12 cellular contexts compared by ENCODE assay signal in the genomic region with DNA sequence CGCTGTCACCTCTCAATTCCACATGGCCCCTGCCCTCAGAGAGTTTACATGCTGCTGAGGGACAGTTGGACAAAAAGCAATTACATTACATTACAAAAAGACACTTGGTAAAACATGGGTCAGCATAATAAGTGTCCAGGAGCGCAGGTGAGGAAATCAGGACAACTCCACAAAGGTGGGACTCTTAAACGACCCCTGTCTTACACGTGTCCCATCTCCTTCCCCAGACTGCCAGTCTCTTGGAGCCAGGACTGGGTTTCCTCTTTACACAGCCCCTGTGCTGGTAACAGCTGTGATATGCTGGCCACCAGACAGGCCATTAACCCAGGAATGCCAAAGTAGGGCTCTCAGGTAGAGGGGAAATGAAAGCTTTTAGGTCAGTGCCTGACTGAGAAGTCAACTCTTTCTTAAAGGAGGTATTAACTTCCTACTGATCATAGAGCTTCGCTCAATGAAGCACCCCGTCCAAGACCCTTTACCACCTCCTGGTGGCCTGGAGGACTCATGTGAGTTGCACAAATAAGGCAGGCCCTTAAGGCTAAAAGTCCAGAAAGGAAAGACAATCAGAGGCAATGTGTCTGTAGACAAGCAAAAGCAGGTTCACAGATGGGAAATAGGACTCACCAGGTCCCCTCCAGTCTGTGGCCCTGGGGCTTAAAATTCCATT. TPM values are rescaled to one million over a fixed set of nuclear protein-coding genes. Genes with fewer than 3 reads are reported as not detected.
DNase-seq lines count a peak whose midpoint lies in the region; ATAC-seq, FAIRE-seq and TF ChIP-seq lines count a peak whose summit lies in the region.
"Had no signal": no experiment of that assay in that cellular context is flagged by ENCODE, and none has a peak within 500 bp of the region (broad histone marks: within the 10 kb centered on the region; RNA-seq: fewer than 3 reads in every experiment).

No MANE protein-coding gene starts in this region.

- no peak for TF ChIP-seq RAD21 in GM12878 (IDR thresholded peaks at IDR 0.05; ENCODE audit: insufficient read depth, low read depth, low read length)

- SMC1A ChIA-PET in GM12878 (lab: Charles Lee; ENCODE audit: uncharacterized antibody, unreplicated experiment): no interaction called here

- BruUV-seq in GM12878 (replicated peaks; lab: Mats Ljungman, UMichigan): no TSS peak

- 0 out of 6 replicates have a peak, but pooled peaks of 1 of the 3 experiments have one; percentile 10 for TF ChIP-seq CTCF in GM12878 (IDR thresholded peaks at IDR 0.05 in 2 of 3, conservative IDR thresholded peaks at IDR 0.05 in 1 of 3; ENCODE audit: control insufficient read depth in 2 of 3, extremely low read depth in 1 of 3, insufficient read depth in 1 of 3, low read depth in 3 of 3, low read length in 3 of 3)

- RAD21 ChIA-PET in GM12878 (lab: Charles Lee; ENCODE audit: unreplicated experiment): no interaction called here

- WGBS in GM12878 (ENCODE audit: insufficient coverage, insufficient replicate concordance, low lambda C conversion rate, missing lambda C conversion rate): 29% methylated on average over 6 of the region's 6 CpGs

- H3K36me3 ChIP-seq in GM12878 (ENCODE audit: control insufficient read depth in 2 of 2, insufficient read depth in 2 of 2, low read length in 1 of 2): no peaks in the 10 kb centered on the region

- CTCF ChIA-PET in GM12878 (lab: Yijun Ruan, JAX): interaction anchor here (1.5 kb wide), 1 partner anchor 10 kb away, joined by 3 read pairs; no protein-coding TSS in a partner anchor

- H3K27ac ChIP-seq in GM12878 (ENCODE audit: control insufficient read depth, insufficient read depth): no peak overlapping the region
- H3K27ac ChIP-seq: coronary artery, heart right ventricle had no signal

- peak; percentile 40 for DNase-seq in activated T-cell treated with anti-CD3 and anti-CD28 coated beads, Interleukin-2, amount 50 U/mL, for 24 hours
- no peak for DNase-seq in activated T-cell treated with anti-CD3 and anti-CD28 coated beads, Interleukin-2, amount 50 U/mL, for 1 hour
- peak; percentile 81 for DNase-seq in NAMALWA (ENCODE audit: low spot score)
- no peak for DNase-seq in GM12878 (ENCODE audit: low read depth, low spot score)
- peak; percentile 46 for DNase-seq in stimulated activated naive CD8-positive, alpha-beta T cell treated with anti-CD3 and anti-CD28 coated beads, Interleukin-15, Interleukin-2, amounts not matched to agents 100 U/mL and 50 U/mL, for 24 hours
- no peak for DNase-seq in germinal center (ENCODE audit: low spot score)
- DNase-seq in hippocampal formation (lab: John Stamatoyannopoulos, UW): no peak
- DNase-seq: activated effector memory CD4-positive, alpha-beta T cell treated with anti-CD3 and anti-CD28 coated beads, Interleukin-2, amount 50 U/mL, for 16 hours; CD8-positive, alpha-beta T cell; heart right ventricle had no signal

- peaks cover 15% of the 10 kb centered on the region for H3K4me1 Mint-ChIP-seq in activated T-cell treated with anti-CD3 and anti-CD28 coated beads, Interleukin-2, amount 50 U/mL, for 24 hours (ENCODE audit: low read depth)

- no peak overlapping the region for H3K27ac Mint-ChIP-seq in activated T-cell treated with anti-CD3 and anti-CD28 coated beads, Interleukin-2, amount 50 U/mL, for 24 hours
- H3K27ac Mint-ChIP-seq: CD8-positive, alpha-beta T cell had no signal

- intact Hi-C loops in GM12878 (cut with micrococcal nuclease; ENCODE audit: unreplicated experiment): no loop called here

- no peak for TF ChIP-seq POLR2A in GM12878 (IDR thresholded peaks at IDR 0.05; ENCODE audit: low read depth, low read length)

- peaks cover 0 to 2% of the 10 kb centered on the region in 2 experiments; a peak in 2 of 4 replicates for H3K27me3 ChIP-seq in GM12878 (replicated peaks in 1 of 2; ENCODE audit: control insufficient read depth in 2 of 2, insufficient read depth in 2 of 2, low read length in 1 of 2)

- H3K9me3 ChIP-seq in GM12878 (replicated peaks; ENCODE audit: control insufficient read depth, insufficient read depth, low read length): no peaks in the 10 kb centered on the region

- H3K4me3 Mint-ChIP-seq in activated T-cell treated with anti-CD3 and anti-CD28 coated beads, Interleukin-2, amount 50 U/mL, for 24 hours: no peak overlapping the region
- H3K4me3 Mint-ChIP-seq: CD8-positive, alpha-beta T cell had no signal

- no peak overlapping the region for H3K9ac ChIP-seq in GM12878 (ENCODE audit: control insufficient read depth, insufficient read depth, low read length)

- no peak overlapping the region for H3K4me3 ChIP-seq in GM12878
- H3K4me3 ChIP-seq: coronary artery, heart right ventricle had no signal

- H4K20me1 ChIP-seq in GM12878 (ENCODE audit: control insufficient read depth, insufficient read depth): no peaks in the 10 kb centered on the region; the same call in 1 of the 2 replicates

- H3K4me2 ChIP-seq in GM12878 (ENCODE audit: control insufficient read depth, insufficient read depth): no peak overlapping the region

- in situ Hi-C loops in GM12878 (cut with MboI): no loop called here

- FAIRE-seq in GM12878 (lab: Jason Lieb, UNC): no peak

- no peak for TF ChIP-seq EP300 in GM12878 (IDR thresholded peaks at IDR 0.05; ENCODE audit: borderline replicate concordance in 1 of 2, control insufficient read depth in 1 of 2, low read depth in 2 of 2, low read length in 2 of 2)

- no peaks in the 10 kb centered on the region for H3K4me1 ChIP-seq in GM12878 (ENCODE audit: control insufficient read depth, insufficient read depth, low read length)
- H3K4me1 ChIP-seq: heart right ventricle had no signal

- no peaks in the 10 kb centered on the region for H3K79me2 ChIP-seq in GM12878 (ENCODE audit: control insufficient read depth, insufficient read depth, low read length)

- POLR2A ChIA-PET in GM12878 (lab: Charles Lee): no interaction called here

- no peaks in the 10 kb centered on the region for H3K36me3 Mint-ChIP-seq in activated T-cell treated with anti-CD3 and anti-CD28 coated beads, Interleukin-2, amount 50 U/mL, for 24 hours (ENCODE audit: low read depth)
- H3K36me3 Mint-ChIP-seq: CD8-positive, alpha-beta T cell had no signal

- ATAC-seq in GM12878 (no peak), HG03280 (IDR thresholded peaks at IDR 0.05; ENCODE audit: unreplicated experiment) (no peak)
- ATAC-seq in stimulated activated naive CD8-positive, alpha-beta T cell treated with anti-CD3 and anti-CD28 coated beads, Interleukin-15, Interleukin-2, amounts not matched to agents 100 U/mL and 50 U/mL, for 24 hours: no peak
- ATAC-seq: CD8-positive, alpha-beta T cell had no signal

- H2AFZ ChIP-seq in GM12878 (ENCODE audit: control insufficient read depth, low read depth, low read length): peak overlapping the region; percentile 15

- H3K27me3 Mint-ChIP-seq in activated T-cell treated with anti-CD3 and anti-CD28 coated beads, Interleukin-2, amount 50 U/mL, for 24 hours: peaks cover 57% of the 10 kb centered on the region

- H3K9me3 Mint-ChIP-seq in activated T-cell treated with anti-CD3 and anti-CD28 coated beads, Interleukin-2, amount 50 U/mL, for 24 hours: peaks cover 2% of the 10 kb centered on the region
- H3K9me3 Mint-ChIP-seq: CD8-positive, alpha-beta T cell had no signal

TF ChIP-seq in GM12878, 131 proteins besides CTCF, POLR2A, EP300 and RAD21 (continues in another document):
- TF ChIP-seq, protein P1, sequence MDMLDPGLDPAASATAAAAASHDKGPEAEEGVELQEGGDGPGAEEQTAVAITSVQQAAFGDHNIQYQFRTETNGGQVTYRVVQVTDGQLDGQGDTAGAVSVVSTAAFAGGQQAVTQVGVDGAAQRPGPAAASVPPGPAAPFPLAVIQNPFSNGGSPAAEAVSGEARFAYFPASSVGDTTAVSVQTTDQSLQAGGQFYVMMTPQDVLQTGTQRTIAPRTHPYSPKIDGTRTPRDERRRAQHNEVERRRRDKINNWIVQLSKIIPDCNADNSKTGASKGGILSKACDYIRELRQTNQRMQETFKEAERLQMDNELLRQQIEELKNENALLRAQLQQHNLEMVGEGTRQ (IDR thresholded peaks at IDR 0.05; ENCODE audit: borderline replicate concordance, low read depth, low read length): no peak
- TF ChIP-seq, protein P2, sequence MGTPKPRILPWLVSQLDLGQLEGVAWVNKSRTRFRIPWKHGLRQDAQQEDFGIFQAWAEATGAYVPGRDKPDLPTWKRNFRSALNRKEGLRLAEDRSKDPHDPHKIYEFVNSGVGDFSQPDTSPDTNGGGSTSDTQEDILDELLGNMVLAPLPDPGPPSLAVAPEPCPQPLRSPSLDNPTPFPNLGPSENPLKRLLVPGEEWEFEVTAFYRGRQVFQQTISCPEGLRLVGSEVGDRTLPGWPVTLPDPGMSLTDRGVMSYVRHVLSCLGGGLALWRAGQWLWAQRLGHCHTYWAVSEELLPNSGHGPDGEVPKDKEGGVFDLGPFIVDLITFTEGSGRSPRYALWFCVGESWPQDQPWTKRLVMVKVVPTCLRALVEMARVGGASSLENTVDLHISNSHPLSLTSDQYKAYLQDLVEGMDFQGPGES (IDR thresholded peaks at IDR 0.05): no peak
- no peak for TF ChIP-seq STAT3 (IDR thresholded peaks at IDR 0.05; ENCODE audit: low read depth, low read length)

RNA-seq across cellular contexts. Expression of a gene that starts 55.5 kb away (rescaled TPM):
- total RNA-seq in GM12878 (2013; cell fraction: nucleolus; rRNA removed): not detected in 2 replicates
- total RNA-seq in GM12878 (2014; rRNA removed) (not detected in 2 replicates), GM12878 (2014; rRNA removed; fragmentation: Illumina TruSeq; extraction: Trizol) (not detected in 2 replicates), GM12878 (2021) (not detected in 2 replicates)
- not detected for polyA plus RNA-seq in GM12878 (2011; ENCODE audit: low read depth)
- polyA plus RNA-seq in GM12878 (2011; rRNA removed) (not detected in 2 replicates), GM12878 (2014; fragmentation: Illumina TruSeq; extraction: Trizol) (not detected in 2 replicates), GM12878 (2014; fragmentation: Nextera tagmentation; extraction: Ambion mirVana) (not detected), GM12878 (2014; rRNA removed) (not detected in 2 replicates), GM12878 (2016; fragmentation: Nextera tagmentation; extraction: Ambion mirVana) (not detected)
- polyA plus RNA-seq in GM12878 (2011; cell fraction: cytosol; rRNA removed): not detected in 2 replicates
- polyA plus RNA-seq in GM12878 (2011; cell fraction: nucleus; rRNA removed): not detected in 2 replicates
- not detected in 2 replicates for polyA plus RNA-seq in GM12878 (2012)
- not detected in 2 replicates for polyA minus RNA-seq in GM12878 (2011; rRNA and poly(A)+ RNA removed)
- not detected in 2 replicates for polyA minus RNA-seq in GM12878 (2011; cell fraction: cytosol; rRNA and poly(A)+ RNA removed)
- not detected in 2 replicates for polyA minus RNA-seq in GM12878 (2011; cell fraction: nucleus; rRNA and poly(A)+ RNA removed)
- total RNA-seq: CD8-positive, alpha-beta T cell had no signal

Comparison
In these comparisons a context has a peak if more than half of its experiments do, and no peak if none do; other contexts are left out.
1. DNase-seq: peak in activated T-cell treated with anti-CD3 and anti-CD28 coated beads, Interleukin-2, amount 50 U/mL, for 24 hours (single experiment), NAMALWA (single experiment) and stimulated activated naive CD8-positive, alpha-beta T cell treated with anti-CD3 and anti-CD28 coated beads, Interleukin-15, Interleukin-2, amounts not matched to agents 100 U/mL and 50 U/mL, for 24 hours (single experiment); none in activated T-cell treated with anti-CD3 and anti-CD28 coated beads, Interleukin-2, amount 50 U/mL, for 1 hour (single experiment), GM12878 (single experiment), germinal center (single experiment) and hippocampal formation (0 of 2).